ENCODE assay signal across 9 cellular contexts in genomic region chr1:12166834-12167492, GRCh38. TPM values are rescaled to one million over a fixed set of nuclear protein-coding genes. Genes with fewer than 3 reads are reported as not detected.
DNase-seq lines count a peak whose midpoint lies in the region; ATAC-seq, FAIRE-seq and TF ChIP-seq lines count a peak whose summit lies in the region.
"Had no signal": no experiment of that assay in that cellular context is flagged by ENCODE, and none has a peak within 500 bp of the region (broad histone marks: within the 10 kb centered on the region; RNA-seq: fewer than 3 reads in every experiment).

TSS of gene TNFRSF1B (plus strand) at chr1:12166991. CDS start at chr1:12167092, 101 bp downstream.

- H3K9me2 ChIP-seq in hepatocyte (replicated peaks; ENCODE audit: insufficient read depth): no peaks in the 10 kb centered on the region

- H3K27me3 ChIP-seq in ascending aorta: no peaks in the 10 kb centered on the region
- H3K27me3 ChIP-seq in hepatocyte: peaks cover 7% of the 10 kb centered on the region
- no peaks in the 10 kb centered on the region for H3K27me3 ChIP-seq in small intestine (ENCODE audit: control insufficient read depth in 2 of 2, insufficient read depth in 2 of 2, low read length in 2 of 2)

- H3K27ac ChIP-seq in ascending aorta (peak within 1 kb of the TSS; percentile 60 to 79), hepatocyte (no peak within 1 kb of the TSS), small intestine (ENCODE audit: low read depth in 1 of 2, low read length in 1 of 2) (peak within 1 kb of the TSS; percentile 89 to 93)
- H3K27ac ChIP-seq: 22Rv1 had no signal

- no peak for FAIRE-seq in small intestine (lab: Jason Lieb, UNC)

- peak within 1 kb of the TSS; percentile 82 for H3K4me2 ChIP-seq in hepatocyte

- WGBS in hepatocyte (ENCODE audit: low lambda C conversion rate, missing lambda C conversion rate): 25% methylated on average over 53 of the region's 79 CpGs
- 0 to 1% (median 1%) methylated on average over 53 to 79 of the region's 79 CpGs for WGBS in small intestine, 3 donors

- peak; percentile 63 for DNase-seq in DMS 273 (lab: John Stamatoyannopoulos, UW; ENCODE audit: unreplicated experiment)
- no peak for DNase-seq in DMS 273 treated with DMSO at 0.1 percent for 48 hours (lab: John Stamatoyannopoulos, UW)
- DNase-seq in T-helper 1 cell: peak; percentile 55 to 78 (median 59)
- peak in 1 of 2 donors; percentile 72 for DNase-seq in ascending aorta (ENCODE audit: low spot score in 2 of 2)
- peak; percentile 75 for DNase-seq in hepatocyte (ENCODE audit: low spot score)
- DNase-seq in small intestine: peak; percentile 82
- no peak for DNase-seq in NCI-H1105 treated with DMSO at 0.1 percent for 48 hours (lab: John Stamatoyannopoulos, UW)

- peak; percentile 55 for ATAC-seq in HG03045 (IDR thresholded peaks at IDR 0.05; ENCODE audit: unreplicated experiment)

- H3K9me3 ChIP-seq in ascending aorta (no peaks in the 10 kb centered on the region), hepatocyte (ENCODE audit: low read depth) (no peaks in the 10 kb centered on the region), small intestine (ENCODE audit: control insufficient read depth, low read depth) (no peaks in the 10 kb centered on the region)

- TF ChIP-seq CTCF in ascending aorta (IDR thresholded peaks at IDR 0.05) (no peak), hepatocyte (IDR thresholded peaks at IDR 0.05; ENCODE audit: poor library complexity) (no peak)

- no peaks in the 10 kb centered on the region for H4K20me1 ChIP-seq in hepatocyte (ENCODE audit: insufficient read depth, poor library complexity, severe bottlenecking)

- H3K4me1 ChIP-seq in ascending aorta (peaks cover 0 to 3% of the 10 kb centered on the region in 2 donors), hepatocyte (ENCODE audit: insufficient read depth) (peaks cover 7% of the 10 kb centered on the region), small intestine (ENCODE audit: control insufficient read depth in 2 of 2, insufficient read depth in 1 of 2, low read depth in 1 of 2, low read length in 1 of 2) (peaks cover 5 to 14% of the 10 kb centered on the region in 2 donors)

- H2AFZ ChIP-seq in hepatocyte: peak within 1 kb of the TSS; percentile 26

- intact Hi-C loops in ascending aorta (cut with DNase I): no loop called here

- H3K79me2 ChIP-seq in hepatocyte: no peaks in the 10 kb centered on the region

- H3K36me3 ChIP-seq in ascending aorta (no peaks in the 10 kb centered on the region), hepatocyte (replicated peaks; ENCODE audit: insufficient read depth, low read depth) (no peaks in the 10 kb centered on the region), small intestine (ENCODE audit: control insufficient read depth in 2 of 2, insufficient read depth in 2 of 2, low read length in 2 of 2) (no peaks in the 10 kb centered on the region)

- H3K4me3 ChIP-seq in ascending aorta (peak within 1 kb of the TSS; percentile 70 to 72), hepatocyte (peak within 1 kb of the TSS; percentile 36), small intestine (ENCODE audit: low read depth in 1 of 2, low read length in 2 of 2) (peak within 1 kb of the TSS; percentile 71 to 95)

RNA-seq across cellular contexts. Expression of gene TNFRSF1B, which starts in this region (rescaled TPM):
- total RNA-seq in ascending aorta (139 TPM), hepatocyte (4.1 and 13.4 TPM in 2 replicates)
- polyA plus RNA-seq in hepatocyte (3.0 and 4.3 TPM in 2 replicates), small intestine (10 to 100 TPM; 17.2 to 30.4 (median 20.0) TPM)

Comparison
In these comparisons a context has a peak if more than half of its experiments do, and no peak if none do; other contexts are left out.
1. DNase-seq: peak in DMS 273 (single experiment), T-helper 1 cell (5 of 5), hepatocyte (single experiment) and small intestine (single experiment); none in DMS 273 treated with DMSO at 0.1 percent for 48 hours (single experiment) and NCI-H1105 treated with DMSO at 0.1 percent for 48 hours (single experiment).
2. Peak in every context shown above with its lines, with median percentiles within 50 percentile points of each other: H3K4me3 ChIP-seq.